In the genomic region with DNA sequence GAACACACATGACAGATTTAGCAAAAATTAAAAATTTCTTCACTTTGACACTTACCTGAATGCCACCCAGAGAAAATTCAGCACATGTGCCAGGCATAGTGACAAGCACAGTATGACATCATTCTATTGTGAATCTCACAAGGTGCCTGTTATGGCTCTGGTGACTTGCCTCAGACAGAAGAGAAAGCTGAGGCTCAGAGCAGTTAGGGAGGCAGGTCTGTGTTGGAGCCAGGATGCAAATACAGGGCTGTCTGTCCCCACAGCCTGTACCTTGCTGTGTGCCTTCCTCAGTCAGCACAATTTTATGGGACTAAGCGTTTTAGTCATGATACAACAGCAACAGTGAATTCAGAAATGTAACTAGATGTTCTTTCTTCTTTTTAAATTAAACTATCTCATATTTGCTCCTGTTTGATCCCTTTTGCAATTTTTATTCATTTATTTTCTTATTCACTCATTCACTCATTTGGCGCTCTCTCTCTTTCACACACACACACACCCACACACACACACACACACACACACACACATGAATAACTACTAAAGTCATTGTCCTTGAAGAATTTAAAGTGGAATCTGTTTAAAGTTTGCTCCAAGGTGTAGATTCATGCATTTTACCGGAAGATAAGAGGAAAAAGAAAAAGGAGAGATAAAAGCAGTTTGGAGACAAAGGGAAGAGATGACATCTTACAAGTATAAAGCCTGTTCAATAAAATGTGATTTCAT, we compare ENCODE assay signal across 1 cellular context.
TF ChIP-seq lines count a peak whose summit lies in the region.

No MANE protein-coding gene starts in this region.

TF ChIP-seq in endothelial cell of umbilical vein, 7 proteins besides CTCF, POLR2A, EP300 and RAD21 (continued from another document):
- TF ChIP-seq, protein P1, sequence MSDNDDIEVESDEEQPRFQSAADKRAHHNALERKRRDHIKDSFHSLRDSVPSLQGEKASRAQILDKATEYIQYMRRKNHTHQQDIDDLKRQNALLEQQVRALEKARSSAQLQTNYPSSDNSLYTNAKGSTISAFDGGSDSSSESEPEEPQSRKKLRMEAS (IDR thresholded peaks at IDR 0.05; ENCODE audit: insufficient read depth, insufficient read length), result no peak
- TF ChIP-seq POLR2AphosphoS5 (IDR thresholded peaks at IDR 0.05; ENCODE audit: insufficient read depth, low read depth, low read length), result no peak
- no peak for TF ChIP-seq GATA2 (IDR thresholded peaks at IDR 0.05; ENCODE audit: insufficient read depth, insufficient read length, low read depth, low read length)
- no peak for TF ChIP-seq MYC (IDR thresholded peaks at IDR 0.05; ENCODE audit: low read depth, low read length)
- no peak for TF ChIP-seq JUN (IDR thresholded peaks at IDR 0.05; ENCODE audit: borderline replicate concordance, insufficient read depth, insufficient read length, low read depth)
